In genomic region chr11:64267207-64267945, GRCh38 we compare ENCODE assay signal across 12 cellular contexts. TPM values are rescaled to one million over a fixed set of nuclear protein-coding genes. Genes with fewer than 3 reads are reported as not detected.
DNase-seq lines count a peak whose midpoint lies in the region; ATAC-seq and TF ChIP-seq lines count a peak whose summit lies in the region.
"Had no signal": no experiment of that assay in that cellular context is flagged by ENCODE, and none has a peak within 500 bp of the region (broad histone marks: within the 10 kb centered on the region; RNA-seq: fewer than 3 reads in every experiment).

No MANE protein-coding gene starts in this region.

- H3K27me3 Mint-ChIP-seq in activated CD4-positive, alpha-beta memory T cell treated with anti-CD3 and anti-CD28 coated beads, Interleukin-2, amount 10 ng/mL, durations not matched to agents 7 days and 5 days = no peaks in the 10 kb centered on the region
- H3K27me3 Mint-ChIP-seq in activated CD4-positive, alpha-beta memory T cell treated with anti-CD3 and anti-CD28 coated beads for 36 hours = no peaks in the 10 kb centered on the region
- no peaks in the 10 kb centered on the region for H3K27me3 Mint-ChIP-seq in activated naive CD8-positive, alpha-beta T cell treated with anti-CD3 and anti-CD28 coated beads, Interleukin-2, amount 10 ng/mL, durations not matched to agents 7 days and 5 days

- H3K4me1 ChIP-seq in lung (ENCODE audit: control insufficient read depth in 2 of 2, insufficient read depth in 2 of 2, low read length in 2 of 2) = no peaks in the 10 kb centered on the region
- peaks cover 10 to 28% of the 10 kb centered on the region in 2 donors for H3K4me1 ChIP-seq in thoracic aorta (ENCODE audit: control insufficient read depth in 1 of 2, low read depth in 2 of 2)

- H3K36me3 ChIP-seq in lung (ENCODE audit: control insufficient read depth in 2 of 2, insufficient read depth in 2 of 2, low read length in 2 of 2) (peaks cover 2 to 42% of the 10 kb centered on the region in 2 donors), thoracic aorta (peaks cover 37% of the 10 kb centered on the region)

- H3K4me1 Mint-ChIP-seq in activated CD4-positive, alpha-beta memory T cell treated with anti-CD3 and anti-CD28 coated beads, Interleukin-2, amount 10 ng/mL, durations not matched to agents 7 days and 5 days = peaks cover 27% of the 10 kb centered on the region
- H3K4me1 Mint-ChIP-seq in activated CD4-positive, alpha-beta memory T cell treated with anti-CD3 and anti-CD28 coated beads for 36 hours (ENCODE audit: low read depth) = peaks cover 15% of the 10 kb centered on the region
- H3K4me1 Mint-ChIP-seq in activated naive CD8-positive, alpha-beta T cell treated with anti-CD3 and anti-CD28 coated beads, Interleukin-2, amount 10 ng/mL, durations not matched to agents 7 days and 5 days = peaks cover 25% of the 10 kb centered on the region

- peak overlapping the region; percentile 96 to 99 for H3K27ac ChIP-seq in lung (ENCODE audit: low read depth in 1 of 2, low read length in 1 of 2)
- H3K27ac ChIP-seq in thoracic aorta = peak overlapping the region; percentile 80 to 92

- H3K9me3 Mint-ChIP-seq in activated CD4-positive, alpha-beta memory T cell treated with anti-CD3 and anti-CD28 coated beads, Interleukin-2, amount 10 ng/mL, durations not matched to agents 7 days and 5 days = no peaks in the 10 kb centered on the region
- H3K9me3 Mint-ChIP-seq in activated CD4-positive, alpha-beta memory T cell treated with anti-CD3 and anti-CD28 coated beads for 36 hours = no peaks in the 10 kb centered on the region
- H3K9me3 Mint-ChIP-seq in activated naive CD8-positive, alpha-beta T cell treated with anti-CD3 and anti-CD28 coated beads, Interleukin-2, amount 10 ng/mL, durations not matched to agents 7 days and 5 days = no peaks in the 10 kb centered on the region

- no peak for DNase-seq in activated CD4-positive, alpha-beta memory T cell treated with anti-CD3 and anti-CD28 coated beads, Interleukin-2, amount 10 ng/mL, durations not matched to agents 7 days and 5 days
- DNase-seq in activated CD4-positive, alpha-beta memory T cell treated with anti-CD3 and anti-CD28 coated beads for 36 hours = no peak
- no peak for DNase-seq in activated naive CD8-positive, alpha-beta T cell treated with anti-CD3 and anti-CD28 coated beads, Interleukin-2, amount 10 ng/mL, durations not matched to agents 7 days and 5 days
- DNase-seq in lung (ENCODE audit: low spot score) (no peak), thoracic aorta (ENCODE audit: low spot score) (no peak), NCI-H146 treated with DMSO at 0.1 percent for 48 hours (lab: John Stamatoyannopoulos, UW; ENCODE audit: unreplicated experiment) (no peak), germinal center (ENCODE audit: low spot score) (no peak)
- DNase-seq: activated gamma-delta T cell; foreskin fibroblast; stimulated activated naive CD4-positive, alpha-beta T cell treated with Interleukin-2 at 50 U/mL for 16 hours had no signal

- H3K9me3 ChIP-seq in lung (ENCODE audit: control insufficient read depth in 2 of 2, insufficient read depth in 1 of 2, low read length in 1 of 2) (no peaks in the 10 kb centered on the region), thoracic aorta (no peaks in the 10 kb centered on the region)

- H3K4me3 ChIP-seq in lung (no peak overlapping the region), thoracic aorta (no peak overlapping the region)

- no peak overlapping the region for H3K4me3 Mint-ChIP-seq in activated CD4-positive, alpha-beta memory T cell treated with anti-CD3 and anti-CD28 coated beads, Interleukin-2, amount 10 ng/mL, durations not matched to agents 7 days and 5 days
- H3K4me3 Mint-ChIP-seq in activated CD4-positive, alpha-beta memory T cell treated with anti-CD3 and anti-CD28 coated beads for 36 hours = no peak overlapping the region
- peak overlapping the region; percentile 96 for H3K4me3 Mint-ChIP-seq in activated naive CD8-positive, alpha-beta T cell treated with anti-CD3 and anti-CD28 coated beads, Interleukin-2, amount 10 ng/mL, durations not matched to agents 7 days and 5 days

- 79 to 85% methylated on average over 27 of the region's 27 CpGs for WGBS in lung, 2 donors

- no peaks in the 10 kb centered on the region for H3K27me3 ChIP-seq in lung (ENCODE audit: control insufficient read depth, insufficient read depth)
- H3K27me3 ChIP-seq in thoracic aorta (replicated peaks; ENCODE audit: insufficient read depth) = no peaks in the 10 kb centered on the region

- TF ChIP-seq CTCF in lung (IDR thresholded peaks at IDR 0.05; ENCODE audit: control extremely low read depth, extremely low read depth) (no peak), thoracic aorta (IDR thresholded peaks at IDR 0.05) (no peak)

- H3K27ac Mint-ChIP-seq in activated CD4-positive, alpha-beta memory T cell treated with anti-CD3 and anti-CD28 coated beads, Interleukin-2, amount 10 ng/mL, durations not matched to agents 7 days and 5 days = peak overlapping the region; percentile 89
- no peak overlapping the region for H3K27ac Mint-ChIP-seq in activated CD4-positive, alpha-beta memory T cell treated with anti-CD3 and anti-CD28 coated beads for 36 hours
- H3K27ac Mint-ChIP-seq in activated naive CD8-positive, alpha-beta T cell treated with anti-CD3 and anti-CD28 coated beads, Interleukin-2, amount 10 ng/mL, durations not matched to agents 7 days and 5 days = peak overlapping the region; percentile 96

- CTCF ChIA-PET in activated CD4-positive, alpha-beta memory T cell treated with anti-CD3 and anti-CD28 coated beads, Interleukin-2, amount 10 ng/mL, durations not matched to agents 7 days and 5 days (lab: Charles Lee) = interaction anchor here (0.7 to 7.0 kb wide), 3 partner anchors 17 to 50 kb away, joined by 3 to 80 read pairs (median 24); partner anchors contain the start of genes CATSPERZ, ESRRA and TRMT112
- CTCF ChIA-PET in activated CD4-positive, alpha-beta memory T cell treated with anti-CD3 and anti-CD28 coated beads for 36 hours (lab: Charles Lee) = interaction anchor here (0.6 to 6.4 kb wide), 5 partner anchors 15 to 598 kb away, joined by 3 to 46 read pairs (median 3); partner anchors contain the start of gene CATSPERZ

- peaks cover 20% of the 10 kb centered on the region for H3K36me3 Mint-ChIP-seq in activated CD4-positive, alpha-beta memory T cell treated with anti-CD3 and anti-CD28 coated beads, Interleukin-2, amount 10 ng/mL, durations not matched to agents 7 days and 5 days (ENCODE audit: low read depth)
- H3K36me3 Mint-ChIP-seq in activated CD4-positive, alpha-beta memory T cell treated with anti-CD3 and anti-CD28 coated beads for 36 hours = peaks cover 12% of the 10 kb centered on the region
- peaks cover 8% of the 10 kb centered on the region for H3K36me3 Mint-ChIP-seq in activated naive CD8-positive, alpha-beta T cell treated with anti-CD3 and anti-CD28 coated beads, Interleukin-2, amount 10 ng/mL, durations not matched to agents 7 days and 5 days

- ATAC-seq in activated naive CD8-positive, alpha-beta T cell treated with anti-CD3 and anti-CD28 coated beads, Interleukin-2, amount 10 ng/mL, durations not matched to agents 7 days and 5 days (ENCODE audit: low read depth) = no peak
- ATAC-seq in lung (ENCODE audit: insufficient read depth, low FRiP score) = no peak
- no peak for ATAC-seq in thoracic aorta (ENCODE audit: insufficient number of reproducible peaks, low FRiP score, low read depth)
- no peak for ATAC-seq in GM19463 (IDR thresholded peaks at IDR 0.05; ENCODE audit: unreplicated experiment)

- intact Hi-C loops in activated CD4-positive, alpha-beta memory T cell treated with anti-CD3 and anti-CD28 coated beads for 36 hours (cut with micrococcal nuclease) = no loop called here

- POLR2A ChIA-PET in activated CD4-positive, alpha-beta memory T cell treated with anti-CD3 and anti-CD28 coated beads, Interleukin-2, amount 10 ng/mL, durations not matched to agents 7 days and 5 days (lab: Charles Lee) = interaction anchor here (0.9 to 6.5 kb wide), 8 partner anchors 9 to 81 kb away, joined by 5 to 161 read pairs (median 48); partner anchors contain the start of genes BAD, ESRRA, FERMT3 and GPR137
- POLR2A ChIA-PET in activated CD4-positive, alpha-beta memory T cell treated with anti-CD3 and anti-CD28 coated beads for 36 hours (lab: Charles Lee) = interaction anchor here (0.6 to 3.5 kb wide), 3 partner anchors 22 to 1697 kb away, joined by 3 to 22 read pairs (median 5); partner anchors contain the start of genes PPP1R14B, PRDX5 and TRMT112
- POLR2A ChIA-PET in activated naive CD8-positive, alpha-beta T cell treated with anti-CD3 and anti-CD28 coated beads, Interleukin-2, amount 10 ng/mL, durations not matched to agents 7 days and 5 days (lab: Charles Lee) = interaction anchor here (1.0 to 6.0 kb wide), 6 partner anchors 12 to 61 kb away, joined by 3 to 94 read pairs (median 48); partner anchors contain the start of genes BAD, FERMT3, GPR137 and PLCB3

RNA-seq across cellular contexts. Expression of gene PLCB3, which starts 16.0 kb away (rescaled TPM):
- total RNA-seq in activated CD4-positive, alpha-beta memory T cell treated with anti-CD3 and anti-CD28 coated beads, Interleukin-2, amount 10 ng/mL, durations not matched to agents 7 days and 5 days = 10 to 100 TPM; 12.5 to 14.0 TPM
- total RNA-seq in activated CD4-positive, alpha-beta memory T cell treated with anti-CD3 and anti-CD28 coated beads for 36 hours = 10 to 100 TPM; 10.4 to 12.3 TPM
- 10 to 100 TPM; 18.6 to 18.9 TPM for total RNA-seq in activated naive CD8-positive, alpha-beta T cell treated with anti-CD3 and anti-CD28 coated beads, Interleukin-2, amount 10 ng/mL, durations not matched to agents 7 days and 5 days
- total RNA-seq in lung (10 to 100 TPM; 18.2 to 32.0 TPM), thoracic aorta (10 to 100 TPM; 31.5 to 39.7 TPM)
- polyA plus RNA-seq in lung = 10 to 100 TPM; 15.0 to 17.1 TPM

RNA-seq across cellular contexts. Expression of gene BAD, which starts 17.1 kb away (rescaled TPM):
- 10 to 100 TPM; 36.5 to 39.2 TPM for total RNA-seq in activated CD4-positive, alpha-beta memory T cell treated with anti-CD3 and anti-CD28 coated beads, Interleukin-2, amount 10 ng/mL, durations not matched to agents 7 days and 5 days
- 10 to 100 TPM; 23.7 to 24.2 TPM for total RNA-seq in activated CD4-positive, alpha-beta memory T cell treated with anti-CD3 and anti-CD28 coated beads for 36 hours
- 10 to 100 TPM; 32.9 to 35.8 TPM for total RNA-seq in activated naive CD8-positive, alpha-beta T cell treated with anti-CD3 and anti-CD28 coated beads, Interleukin-2, amount 10 ng/mL, durations not matched to agents 7 days and 5 days
- total RNA-seq in lung (10 to 100 TPM; 69.5 to 74.1 TPM), thoracic aorta (10 to 100 TPM; 39.2 to 83.8 TPM)
- polyA plus RNA-seq in lung = 100 to 1,000 TPM in 1 of 2 donors, 10 to 100 TPM in 1; 77.0 to 127 TPM

RNA-seq across cellular contexts. Expression of gene GPR137, which starts 18.3 kb away (rescaled TPM):
- total RNA-seq in activated CD4-positive, alpha-beta memory T cell treated with anti-CD3 and anti-CD28 coated beads, Interleukin-2, amount 10 ng/mL, durations not matched to agents 7 days and 5 days = 10 to 100 TPM; 31.4 to 37.9 TPM
- total RNA-seq in activated CD4-positive, alpha-beta memory T cell treated with anti-CD3 and anti-CD28 coated beads for 36 hours = 10 to 100 TPM; 28.7 to 31.6 TPM
- total RNA-seq in activated naive CD8-positive, alpha-beta T cell treated with anti-CD3 and anti-CD28 coated beads, Interleukin-2, amount 10 ng/mL, durations not matched to agents 7 days and 5 days = 10 to 100 TPM; 31.3 to 32.7 TPM
- total RNA-seq in lung = 10 to 100 TPM; 14.5 to 59.1 TPM
- 10 to 100 TPM; 22.8 to 32.2 TPM for polyA plus RNA-seq in lung
- total RNA-seq in thoracic aorta = 10 to 100 TPM in 1 of 2 donors, 1 to 10 TPM in 1; 8.7 to 19.0 TPM

RNA-seq across cellular contexts. Expression of gene PPP1R14B, which starts 20.6 kb away (rescaled TPM):
- total RNA-seq in activated CD4-positive, alpha-beta memory T cell treated with anti-CD3 and anti-CD28 coated beads, Interleukin-2, amount 10 ng/mL, durations not matched to agents 7 days and 5 days = 100 to 1,000 TPM in 1 of 2 experiments, 10 to 100 TPM in 1; 96.9 to 105 TPM
- 100 to 1,000 TPM; 238 to 242 TPM for total RNA-seq in activated CD4-positive, alpha-beta memory T cell treated with anti-CD3 and anti-CD28 coated beads for 36 hours
- 100 to 1,000 TPM; 122 to 124 TPM for total RNA-seq in activated naive CD8-positive, alpha-beta T cell treated with anti-CD3 and anti-CD28 coated beads, Interleukin-2, amount 10 ng/mL, durations not matched to agents 7 days and 5 days
- 100 to 1,000 TPM in 1 of 2 donors, 10 to 100 TPM in 1; 28.2 to 185 TPM for total RNA-seq in lung
- polyA plus RNA-seq in lung = 100 to 1,000 TPM; 119 to 241 TPM
- total RNA-seq in thoracic aorta = 100 to 1,000 TPM in 1 of 2 donors, 10 to 100 TPM in 1; 75.3 to 122 TPM

RNA-seq across cellular contexts. Expression of gene KCNK4, which starts 23.7 kb away (rescaled TPM):
- under 1 TPM in 1 of 2 experiments, not detected in 1; 0.15 TPM for total RNA-seq in activated CD4-positive, alpha-beta memory T cell treated with anti-CD3 and anti-CD28 coated beads, Interleukin-2, amount 10 ng/mL, durations not matched to agents 7 days and 5 days
- total RNA-seq in activated CD4-positive, alpha-beta memory T cell treated with anti-CD3 and anti-CD28 coated beads for 36 hours = under 1 TPM in 1 of 2 experiments, not detected in 1; 0.34 TPM
- total RNA-seq in activated naive CD8-positive, alpha-beta T cell treated with anti-CD3 and anti-CD28 coated beads, Interleukin-2, amount 10 ng/mL, durations not matched to agents 7 days and 5 days = not detected
- total RNA-seq in lung (not detected), thoracic aorta (not detected)
- under 1 TPM in 1 of 2 donors, not detected in 1; 0.09 TPM for polyA plus RNA-seq in lung
- total RNA-seq: pulmonary artery endothelial cell had no signal
